In the genomic region with DNA sequence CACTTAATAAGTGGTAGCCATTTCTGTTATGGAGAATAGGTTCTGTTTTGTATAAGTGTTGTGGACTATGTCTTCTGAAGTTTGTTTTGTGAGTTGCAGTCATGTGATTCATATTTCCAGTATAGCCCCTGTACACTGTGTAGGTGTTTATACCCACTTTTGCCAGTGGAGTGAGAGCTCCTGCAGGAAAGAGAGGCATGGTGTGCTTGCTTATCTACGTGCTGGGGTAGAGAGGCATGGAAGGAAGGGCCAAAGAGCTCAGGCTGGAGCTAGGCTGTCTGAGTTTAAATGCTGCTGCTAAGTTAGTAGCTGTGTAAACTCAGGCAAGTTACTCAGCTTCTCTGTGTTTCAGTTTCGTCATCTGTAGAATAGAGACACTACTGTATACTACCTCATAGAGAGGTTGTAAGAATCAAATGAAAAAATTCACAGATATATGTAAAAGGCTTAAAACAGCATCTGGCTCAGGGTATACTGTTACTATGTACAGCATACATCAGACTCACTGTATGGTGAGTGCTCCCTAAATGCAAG, we compare ENCODE assay signal across 11 cellular contexts.
A peak's percentile ranks its signal among the peaks of the same experiment; 100 is the strongest.
DNase-seq lines count a peak whose midpoint lies in the region; ATAC-seq and TF ChIP-seq lines count a peak whose summit lies in the region.
"Had no signal": no experiment of that assay in that cellular context is flagged by ENCODE, and none has a peak within 500 bp of the region (broad histone marks: within the 10 kb centered on the region; RNA-seq: fewer than 3 reads in every experiment).

No MANE protein-coding gene starts in this region.

- ATAC-seq in HG02798 (IDR thresholded peaks at IDR 0.05; ENCODE audit: poor library complexity, unreplicated experiment) (peak; percentile 82), GM18498 (IDR thresholded peaks at IDR 0.05; ENCODE audit: unreplicated experiment) (no peak)
- ATAC-seq in activated T-helper 17 cell treated with anti-CD3 and anti-CD28 coated beads, Interleukin-2, amount 50 U/mL, for 72 hours (replicated peaks), result peak; percentile 90

- no peaks in the 10 kb centered on the region for H3K9me3 ChIP-seq in CD8-positive, alpha-beta memory T cell (ENCODE audit: low read length)
- H3K9me3 ChIP-seq in neutrophil, result no peaks in the 10 kb centered on the region

- peak overlapping the region in 7 of 8 donors; percentile 21 to 91 (median 82) for H3K27ac Mint-ChIP-seq in CD8-positive, alpha-beta memory T cell
- H3K27ac Mint-ChIP-seq in activated T-helper 17 cell treated with anti-CD3 and anti-CD28 coated beads, Interleukin-2, amount 50 U/mL, for 72 hours, result peak overlapping the region; percentile 90
- H3K27ac Mint-ChIP-seq: GM23338 had no signal

- H3K4me1 Mint-ChIP-seq in CD8-positive, alpha-beta memory T cell, result peaks cover 42 to 50% (median 50%) of the 10 kb centered on the region in 3 donors
- H3K4me1 Mint-ChIP-seq in activated T-helper 17 cell treated with anti-CD3 and anti-CD28 coated beads, Interleukin-2, amount 50 U/mL, for 72 hours, result peaks cover 34% of the 10 kb centered on the region

- H3K27me3 Mint-ChIP-seq in CD8-positive, alpha-beta memory T cell, result no peaks in the 10 kb centered on the region
- H3K27me3 Mint-ChIP-seq in activated T-helper 17 cell treated with anti-CD3 and anti-CD28 coated beads, Interleukin-2, amount 50 U/mL, for 72 hours, result no peaks in the 10 kb centered on the region

- CTCF ChIA-PET in CD8-positive, alpha-beta memory T cell (lab: Charles Lee), result interaction anchor here (0.6 to 1.2 kb wide), 2 partner anchors 10 to 17 kb away, joined by 3 read pairs; no protein-coding TSS in a partner anchor

- no peaks in the 10 kb centered on the region for H3K9me3 Mint-ChIP-seq in CD8-positive, alpha-beta memory T cell
- H3K9me3 Mint-ChIP-seq in activated T-helper 17 cell treated with anti-CD3 and anti-CD28 coated beads, Interleukin-2, amount 50 U/mL, for 72 hours, result peaks cover 4% of the 10 kb centered on the region

- peak overlapping the region; percentile 1 for H3K4me3 ChIP-seq in CD8-positive, alpha-beta memory T cell (ENCODE audit: low read length)
- H3K4me3 ChIP-seq in neutrophil (ENCODE audit: low read depth in 1 of 2, low read length in 1 of 2), result peak overlapping the region in 1 of 2 experiments; percentile 35
- H3K4me3 ChIP-seq: GM23338 had no signal

- no peaks in the 10 kb centered on the region for H3K36me3 ChIP-seq in CD8-positive, alpha-beta memory T cell (ENCODE audit: insufficient read depth, low read length)
- H3K36me3 ChIP-seq in neutrophil, result no peaks in the 10 kb centered on the region

- DNase-seq in CD8-positive, alpha-beta memory T cell, result no peak
- DNase-seq in activated effector memory CD4-positive, alpha-beta T cell treated with Interleukin-2 at 50 U/mL for 16 hours, result no peak
- DNase-seq in NCI-H510A treated with DMSO at 0.1 percent for 48 hours (lab: John Stamatoyannopoulos, UW) (no peak), putamen (ENCODE audit: low spot score) (no peak)
- DNase-seq: mammary epithelial cell, NCI-H2081 had no signal

- no peak for TF ChIP-seq CTCF in neutrophil (IDR thresholded peaks at IDR 0.05)

- H3K36me3 Mint-ChIP-seq in CD8-positive, alpha-beta memory T cell, result no peaks in the 10 kb centered on the region
- H3K36me3 Mint-ChIP-seq in activated T-helper 17 cell treated with anti-CD3 and anti-CD28 coated beads, Interleukin-2, amount 50 U/mL, for 72 hours (ENCODE audit: low read depth), result no peaks in the 10 kb centered on the region

- H3K27me3 ChIP-seq in CD8-positive, alpha-beta memory T cell (ENCODE audit: insufficient read depth, low read length, poor library complexity, severe bottlenecking), result no peaks in the 10 kb centered on the region
- no peaks in the 10 kb centered on the region for H3K27me3 ChIP-seq in neutrophil

- peaks cover 47% of the 10 kb centered on the region for H3K4me1 ChIP-seq in CD8-positive, alpha-beta memory T cell (ENCODE audit: insufficient read depth, low read length)
- peaks cover 53 to 63% of the 10 kb centered on the region in 2 experiments for H3K4me1 ChIP-seq in neutrophil (ENCODE audit: control insufficient read depth in 1 of 2, insufficient read depth in 1 of 2, low read depth in 1 of 2, low read length in 1 of 2)

- POLR2A ChIA-PET in CD8-positive, alpha-beta memory T cell (lab: Charles Lee), result interaction anchor here (1.9 kb wide), 1 partner anchor 89 kb away, joined by 8 read pairs; no protein-coding TSS in a partner anchor

- H3K27ac ChIP-seq in CD8-positive, alpha-beta memory T cell (ENCODE audit: low read depth, low read length), result no peak overlapping the region
- peak overlapping the region; percentile 81 for H3K27ac ChIP-seq in neutrophil

- H3K4me3 Mint-ChIP-seq in CD8-positive, alpha-beta memory T cell, result peak overlapping the region in 6 of 7 donors; percentile 32 to 83 (median 72)
- peak overlapping the region; percentile 76 for H3K4me3 Mint-ChIP-seq in activated T-helper 17 cell treated with anti-CD3 and anti-CD28 coated beads, Interleukin-2, amount 50 U/mL, for 72 hours
- H3K4me3 Mint-ChIP-seq: GM23338 had no signal
